In genomic region chr13:49323344-49323743, GRCh38 we compare ENCODE assay signal across 24 cellular contexts.
"Had no signal": no experiment of that assay in that cellular context is flagged by ENCODE, and none has a peak within 500 bp of the region (broad histone marks: within the 10 kb centered on the region; RNA-seq: fewer than 3 reads in every experiment).

No MANE protein-coding gene starts in this region.

- H3K27ac Mint-ChIP-seq: dendritic cell treated with granulocyte-macrophage colony-stimulating factor and Interleukin-4, amounts not matched to agents 40 ng/mL and 50 ng/mL, for 4 days; effector memory CD8-positive, alpha-beta T cell; endodermal cell had no signal

- H3K4me3 ChIP-seq: colonic mucosa, coronary artery, dorsolateral prefrontal cortex, esophagus muscularis mucosa, esophagus squamous epithelium, gastrocnemius medialis, gastroesophageal sphincter, heart left ventricle had no signal

- H3K27me3 ChIP-seq: colonic mucosa, dorsolateral prefrontal cortex, esophagus muscularis mucosa, esophagus squamous epithelium, foreskin keratinocyte, gastrocnemius medialis, gastroesophageal sphincter, heart left ventricle had no signal

- ATAC-seq: effector memory CD8-positive, alpha-beta T cell; esophagus mucosa; foreskin keratinocyte; gastrocnemius medialis; gastroesophageal sphincter had no signal

- H3K27ac ChIP-seq: colonic mucosa, coronary artery, dorsolateral prefrontal cortex, epithelial cell of prostate, esophagus muscularis mucosa, esophagus squamous epithelium, foreskin keratinocyte, gastrocnemius medialis, gastroesophageal sphincter had no signal

- H3K9me3 ChIP-seq: colonic mucosa, esophagus muscularis mucosa, esophagus squamous epithelium, gastrocnemius medialis, gastroesophageal sphincter, heart left ventricle had no signal

- H3K9me3 Mint-ChIP-seq: dendritic cell treated with granulocyte-macrophage colony-stimulating factor and Interleukin-4, amounts not matched to agents 40 ng/mL and 50 ng/mL, for 4 days; effector memory CD8-positive, alpha-beta T cell; endodermal cell had no signal

- H3K4me1 ChIP-seq: colonic mucosa, foreskin keratinocyte had no signal

- H3K4me1 Mint-ChIP-seq: endodermal cell had no signal

- H3K4me3 Mint-ChIP-seq: dendritic cell treated with granulocyte-macrophage colony-stimulating factor and Interleukin-4, amounts not matched to agents 40 ng/mL and 50 ng/mL, for 4 days; effector memory CD8-positive, alpha-beta T cell; endodermal cell had no signal

- H3K36me3 ChIP-seq: colonic mucosa, gastrocnemius medialis had no signal

- H3K27me3 Mint-ChIP-seq: dendritic cell treated with granulocyte-macrophage colony-stimulating factor and Interleukin-4, amounts not matched to agents 40 ng/mL and 50 ng/mL, for 4 days; effector memory CD8-positive, alpha-beta T cell had no signal

- DNase-seq: colonic mucosa; cortex of kidney; dermis blood vessel endothelial cell; dorsolateral prefrontal cortex; effector CD4-positive, alpha-beta T cell; effector CD8-positive, alpha-beta T cell; effector memory CD4-positive, alpha-beta T cell; effector memory CD8-positive, alpha-beta T cell; endodermal cell; erythroblast; esophagus squamous epithelium; foreskin fibroblast; foreskin keratinocyte; foreskin melanocyte; gastrocnemius medialis; glutamatergic neuron; head of caudate nucleus; heart left ventricle had no signal
